10 cellular contexts compared by ENCODE assay signal in the genomic region with DNA sequence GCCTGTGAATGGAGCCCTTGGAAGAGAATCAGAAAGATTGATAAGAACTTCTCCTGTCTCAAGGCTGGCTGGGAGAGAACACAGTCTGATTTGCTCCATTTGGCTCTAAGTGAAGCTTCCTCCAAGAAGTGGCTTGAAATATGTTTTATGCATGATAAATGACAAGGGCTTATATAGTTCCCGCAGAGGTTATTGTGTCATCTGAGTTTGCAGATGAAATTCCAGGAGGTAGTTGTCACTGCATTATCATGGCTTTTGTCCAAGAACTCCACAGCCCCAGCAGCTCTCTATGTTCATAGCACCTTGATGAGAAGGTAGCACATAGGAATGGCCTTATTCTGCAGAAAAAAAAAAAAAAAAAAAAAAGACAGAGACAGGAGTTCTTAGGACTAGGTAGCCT.
DNase-seq lines count a peak whose midpoint lies in the region; ATAC-seq, FAIRE-seq and TF ChIP-seq lines count a peak whose summit lies in the region.
"Had no signal": no experiment of that assay in that cellular context is flagged by ENCODE, and none has a peak within 500 bp of the region (broad histone marks: within the 10 kb centered on the region; RNA-seq: fewer than 3 reads in every experiment).

No MANE protein-coding gene starts in this region.

- H3K27me3 ChIP-seq in prostate gland (replicated peaks; ENCODE audit: insufficient read depth): no peaks in the 10 kb centered on the region
- no peaks in the 10 kb centered on the region for H3K27me3 ChIP-seq in tibial artery

- FAIRE-seq in H54 (lab: Jason Lieb, UNC) (peak; percentile 86), RCC 7860 (lab: Jason Lieb, UNC) (peak; percentile 92)

- no peak for TF ChIP-seq CTCF in fibroblast of mammary gland (conservative IDR thresholded peaks at IDR 0.05; ENCODE audit: control insufficient read depth, insufficient read depth, low read depth, low read length)
- TF ChIP-seq CTCF in prostate gland (IDR thresholded peaks at IDR 0.05): no peak
- TF ChIP-seq CTCF in tibial artery (IDR thresholded peaks at IDR 0.05): no peak

- intact Hi-C loops in prostate gland (cut with DNase I) (no loop called here), tibial artery (cut with DNase I; ENCODE audit: low total_unique reads) (no loop called here)

- 8% methylated on average over 1 of the region's 1 CpG for WGBS in prostate gland

- TF ChIP-seq POLR2A in H54 (IDR thresholded peaks at IDR 0.05; ENCODE audit: low read depth, low read length): no peak
- TF ChIP-seq POLR2A in prostate gland (IDR thresholded peaks at IDR 0.05): no peak

- H3K36me3 ChIP-seq in prostate gland: no peaks in the 10 kb centered on the region
- H3K36me3 ChIP-seq in tibial artery: no peaks in the 10 kb centered on the region

- no peak overlapping the region for H3K4me3 ChIP-seq in fibroblast of mammary gland (ENCODE audit: control insufficient read depth, low read depth, low read length)
- no peak overlapping the region for H3K4me3 ChIP-seq in prostate gland
- no peak overlapping the region for H3K4me3 ChIP-seq in tibial artery

- peak; percentile 10 for DNase-seq in H54 (ENCODE audit: insufficient read length, low spot score)
- DNase-seq in RCC 7860 (ENCODE audit: low spot score): peak; percentile 89
- peak; percentile 84 for DNase-seq in fibroblast of mammary gland (ENCODE audit: low read depth)
- peak; percentile 56 for DNase-seq in prostate gland (ENCODE audit: low spot score)
- DNase-seq in middle frontal gyrus (ENCODE audit: extremely low spot score, low spot score): no peak
- DNase-seq in tibial artery: no peak
- DNase-seq: foreskin melanocyte, GOT3, NCI-H1105 had no signal

- no peak overlapping the region for H3K27ac ChIP-seq in prostate gland
- H3K27ac ChIP-seq in tibial artery: no peak overlapping the region

- no peaks in the 10 kb centered on the region for H3K9me3 ChIP-seq in prostate gland
- no peaks in the 10 kb centered on the region for H3K9me3 ChIP-seq in tibial artery

- no peaks in the 10 kb centered on the region for H3K4me1 ChIP-seq in prostate gland (replicated peaks)
- H3K4me1 ChIP-seq in tibial artery: peaks cover 0 to 19% (median 10%) of the 10 kb centered on the region in 4 donors

- no peak for ATAC-seq in HG03039 (IDR thresholded peaks at IDR 0.05; ENCODE audit: unreplicated experiment)

Comparison
In these comparisons a context has a peak if more than half of its experiments do, and no peak if none do; other contexts are left out.
1. DNase-seq: peak in H54 (single experiment), RCC 7860 (single experiment), fibroblast of mammary gland (single experiment) and prostate gland (single experiment); none in middle frontal gyrus (single experiment) and tibial artery (0 of 2).